26 cellular contexts compared by ENCODE assay signal in the genomic region with DNA sequence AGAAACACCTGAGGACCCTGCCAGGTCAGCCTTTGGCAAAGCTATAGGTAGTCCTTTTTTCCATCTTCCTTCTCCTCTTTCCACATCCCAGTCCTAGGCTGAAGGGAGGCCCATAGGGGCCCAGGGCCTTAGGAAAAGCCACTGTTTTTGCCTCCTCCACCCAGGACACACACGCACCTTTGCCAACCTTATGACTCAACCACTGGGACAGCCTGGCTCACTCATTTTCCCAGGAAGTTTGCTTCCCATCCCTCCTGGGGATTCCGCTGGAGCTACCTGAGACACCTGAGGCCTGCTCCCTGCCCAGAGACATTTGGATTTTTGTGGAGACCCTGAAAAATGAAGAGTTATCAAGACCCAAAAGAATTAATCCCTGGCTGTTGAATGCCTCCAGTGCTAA.
"Had no signal": no experiment of that assay in that cellular context is flagged by ENCODE, and none has a peak within 500 bp of the region (broad histone marks: within the 10 kb centered on the region; RNA-seq: fewer than 3 reads in every experiment).

No MANE protein-coding gene starts in this region.

- ATAC-seq: activated CD4-positive, alpha-beta T cell treated with anti-CD3 and anti-CD28 coated beads for 36 hours; esophagus mucosa; natural killer cell; pancreas; psoas muscle; T-helper 17 cell; upper lobe of right lung had no signal

- H3K4me1 Mint-ChIP-seq: activated B cell treated with CpG ODN at 0.5 μM for 24 hours; activated CD4-positive, alpha-beta T cell treated with anti-CD3 and anti-CD28 coated beads for 36 hours; activated naive CD8-positive, alpha-beta T cell treated with anti-CD3 and anti-CD28 coated beads, Interleukin-2, amount 10 ng/mL, durations not matched to agents 7 days and 5 days; natural killer cell; T-helper 17 cell had no signal

- H3K36me3 Mint-ChIP-seq: activated naive CD8-positive, alpha-beta T cell treated with anti-CD3 and anti-CD28 coated beads, Interleukin-2, amount 10 ng/mL, durations not matched to agents 7 days and 5 days; mesothelial cell of epicardium; natural killer cell had no signal

- H3K36me3 ChIP-seq: left ventricle myocardium inferior, pancreas, right atrium auricular region, spleen, upper lobe of right lung had no signal

- H3K27ac ChIP-seq: left ventricle myocardium inferior, pancreas, psoas muscle, right atrium auricular region, spleen, testis, upper lobe of right lung had no signal

- H3K27ac Mint-ChIP-seq: activated B cell treated with CpG ODN at 0.5 μM for 24 hours; activated CD4-positive, alpha-beta T cell treated with anti-CD3 and anti-CD28 coated beads for 36 hours; activated naive CD4-positive, alpha-beta T cell treated with anti-CD3 and anti-CD28 coated beads for 36 hours; activated naive CD8-positive, alpha-beta T cell treated with anti-CD3 and anti-CD28 coated beads, Interleukin-2, amount 10 ng/mL, durations not matched to agents 7 days and 5 days; mesothelial cell of epicardium; natural killer cell; T-helper 17 cell had no signal

- H3K9me3 Mint-ChIP-seq: activated B cell treated with CpG ODN at 0.5 μM for 24 hours; activated naive CD4-positive, alpha-beta T cell treated with anti-CD3 and anti-CD28 coated beads for 36 hours; activated naive CD8-positive, alpha-beta T cell treated with anti-CD3 and anti-CD28 coated beads, Interleukin-2, amount 10 ng/mL, durations not matched to agents 7 days and 5 days; mesothelial cell of epicardium; natural killer cell had no signal

- H3K9me3 ChIP-seq: pancreas, psoas muscle, right atrium auricular region, testis, upper lobe of right lung had no signal

- H3K27me3 ChIP-seq: pancreas, right atrium auricular region, testis, upper lobe of right lung had no signal

- H3K4me3 ChIP-seq: left ventricle myocardium inferior, pancreas, psoas muscle, right atrium auricular region, spleen, testis, upper lobe of right lung had no signal

- H3K4me3 Mint-ChIP-seq: activated B cell treated with CpG ODN at 0.5 μM for 24 hours; activated CD4-positive, alpha-beta T cell treated with anti-CD3 and anti-CD28 coated beads for 36 hours; activated naive CD4-positive, alpha-beta T cell treated with anti-CD3 and anti-CD28 coated beads for 36 hours; activated naive CD8-positive, alpha-beta T cell treated with anti-CD3 and anti-CD28 coated beads, Interleukin-2, amount 10 ng/mL, durations not matched to agents 7 days and 5 days; mesothelial cell of epicardium; natural killer cell; T-helper 17 cell had no signal

- H3K4me1 ChIP-seq: right atrium auricular region, spleen, testis, upper lobe of right lung had no signal

- DNase-seq: activated B cell treated with CpG ODN at 0.5 μM for 24 hours; activated CD4-positive, alpha-beta T cell treated with anti-CD3 and anti-CD28 coated beads for 36 hours; activated CD4-positive, alpha-beta T cell treated with anti-CD3 and anti-CD28 coated beads, Interleukin-2, amount 50 U/mL, for 48 hours; activated CD8-positive, alpha-beta memory T cell treated with anti-CD3 and anti-CD28 coated beads, Interleukin-2, amount 50 U/mL, for 48 hours; activated naive CD4-positive, alpha-beta T cell treated with anti-CD3 and anti-CD28 coated beads for 36 hours; activated naive CD8-positive, alpha-beta T cell treated with anti-CD3 and anti-CD28 coated beads, Interleukin-2, amount 10 ng/mL, durations not matched to agents 7 days and 5 days; activated T-cell treated with anti-CD3 and anti-CD28 coated beads, Interleukin-2, amount 50 U/mL, for 48 hours; amniotic stem cell; dermis blood vessel endothelial cell; effector CD8-positive, alpha-beta T cell; glutamatergic neuron; hippocampal formation; kidney glomerular epithelial cell; left ventricle myocardium inferior; natural killer cell; pancreas; psoas muscle; spleen; stimulated activated CD4-positive, alpha-beta T cell treated with anti-CD3 and anti-CD28 coated beads, Interleukin-4, amount 100 ng/mL, for 1 hour; stimulated activated naive CD4-positive, alpha-beta T cell; T-helper 17 cell; testis; upper lobe of right lung had no signal
